In the genomic region with DNA sequence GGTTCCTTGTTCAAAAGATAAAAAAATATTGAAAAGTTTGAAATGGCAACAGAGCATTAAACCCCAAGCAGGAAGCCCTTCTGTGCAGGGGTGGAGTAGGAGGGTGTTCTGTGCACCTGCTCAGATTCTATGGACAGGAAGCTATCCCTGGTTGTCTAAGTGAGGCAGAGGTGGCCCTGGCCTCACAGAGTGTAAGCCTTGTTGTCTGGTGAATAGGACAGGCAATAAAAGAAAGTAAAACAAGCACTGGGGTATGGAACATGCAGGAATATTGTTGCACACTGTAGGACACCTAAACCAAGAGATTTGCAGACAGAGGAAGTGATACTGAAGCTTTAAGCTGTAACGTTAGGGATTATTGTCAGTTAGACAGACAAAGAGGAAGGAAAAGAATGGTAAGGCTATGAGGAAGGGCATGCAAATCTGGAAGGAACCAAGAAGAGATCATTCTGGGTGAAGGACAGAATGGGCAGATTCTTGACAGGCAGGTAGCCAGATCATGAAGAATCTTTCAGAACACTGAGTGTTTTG, we compare ENCODE assay signal across 9 cellular contexts.
DNase-seq lines count a peak whose midpoint lies in the region; ATAC-seq and TF ChIP-seq lines count a peak whose summit lies in the region.
"Had no signal": no experiment of that assay in that cellular context is flagged by ENCODE, and none has a peak within 500 bp of the region (broad histone marks: within the 10 kb centered on the region; RNA-seq: fewer than 3 reads in every experiment).

No MANE protein-coding gene starts in this region.

- H3K36me3 ChIP-seq in A673 (ENCODE audit: insufficient read depth, low read length, poor library complexity, severe bottlenecking), result no peaks in the 10 kb centered on the region

- no peaks in the 10 kb centered on the region for H3K9me3 ChIP-seq in CD4-positive, alpha-beta T cell (ENCODE audit: control insufficient read depth, low read length)
- H3K9me3 ChIP-seq in A673 (ENCODE audit: low read depth, low read length, poor library complexity, severe bottlenecking), result no peaks in the 10 kb centered on the region

- no peaks in the 10 kb centered on the region for H3K9me3 Mint-ChIP-seq in CD4-positive, alpha-beta T cell
- H3K9me3 Mint-ChIP-seq in T-cell, result peaks cover 0 to 4% (median 0%) of the 10 kb centered on the region in 3 donors
- peaks cover 19% of the 10 kb centered on the region for H3K9me3 Mint-ChIP-seq in WTC11

- no peak for TF ChIP-seq CTCF in CD4-positive, alpha-beta T cell (IDR thresholded peaks at IDR 0.05)
- TF ChIP-seq CTCF in WTC11 (IDR thresholded peaks at IDR 0.05) (no peak), A673 (conservative IDR thresholded peaks at IDR 0.05; ENCODE audit: low read depth, low read length) (no peak)

- no peaks in the 10 kb centered on the region for H3K36me3 Mint-ChIP-seq in CD4-positive, alpha-beta T cell (ENCODE audit: low read depth)
- H3K36me3 Mint-ChIP-seq in T-cell, result no peaks in the 10 kb centered on the region
- H3K36me3 Mint-ChIP-seq in WTC11, result peaks cover 18% of the 10 kb centered on the region

- no peaks in the 10 kb centered on the region for H3K27me3 Mint-ChIP-seq in CD4-positive, alpha-beta T cell
- H3K27me3 Mint-ChIP-seq in T-cell (no peaks in the 10 kb centered on the region), WTC11 (ENCODE audit: low read depth) (no peaks in the 10 kb centered on the region)

- peak; percentile 41 for ATAC-seq in CD4-positive, alpha-beta T cell (ENCODE audit: poor library complexity)
- ATAC-seq in GM19351 (IDR thresholded peaks at IDR 0.05; ENCODE audit: unreplicated experiment) (peak; percentile 59), HG03135 (IDR thresholded peaks at IDR 0.05; ENCODE audit: unreplicated experiment) (peak; percentile 58), T-cell (replicated peaks in 1 of 4) (peak in 3 of 4 experiments; percentile 52 to 61 (median 53)), WTC11 (no peak)

- POLR2A ChIA-PET in CD4-positive, alpha-beta T cell (lab: Charles Lee), result no interaction called here
- POLR2A ChIA-PET in T-cell (lab: Charles Lee), result no interaction called here
- POLR2A ChIA-PET in WTC11 (lab: Charles Lee), result no interaction called here
- POLR2A ChIA-PET in A673 (lab: Charles Lee; ENCODE audit: low non-redundant PET), result no interaction called here

- no peak overlapping the region for H3K27ac Mint-ChIP-seq in CD4-positive, alpha-beta T cell
- H3K27ac Mint-ChIP-seq in T-cell (peak overlapping the region in 1 of 2 donors; percentile 5), WTC11 (no peak overlapping the region)

- H3K27ac ChIP-seq in CD4-positive, alpha-beta T cell (ENCODE audit: low read depth, low read length), result no peak overlapping the region
- no peak overlapping the region for H3K27ac ChIP-seq in A673 (ENCODE audit: low read depth, low read length, poor library complexity, severe bottlenecking)

- no peaks in the 10 kb centered on the region for H3K27me3 ChIP-seq in CD4-positive, alpha-beta T cell (ENCODE audit: control insufficient read depth, insufficient read depth, low read length)
- no peaks in the 10 kb centered on the region for H3K27me3 ChIP-seq in A673 (replicated peaks; ENCODE audit: insufficient read depth, low read depth, low read length, poor library complexity)

- H3K4me3 Mint-ChIP-seq in CD4-positive, alpha-beta T cell, result no peak overlapping the region
- H3K4me3 Mint-ChIP-seq in T-cell (no peak overlapping the region), WTC11 (no peak overlapping the region)

- BruUV-seq in A673 (replicated peaks; lab: Mats Ljungman, UMichigan), result no TSS peak

- peaks cover 13% of the 10 kb centered on the region for H3K4me1 Mint-ChIP-seq in CD4-positive, alpha-beta T cell (ENCODE audit: low read depth)
- H3K4me1 Mint-ChIP-seq in T-cell (peaks cover 10 to 14% (median 13%) of the 10 kb centered on the region in 3 donors), WTC11 (peaks cover 14% of the 10 kb centered on the region)

- DNase-seq in CD4-positive, alpha-beta T cell, result no peak
- DNase-seq in T-cell (peak in 8 of 34 experiments; percentile 2 to 34 (median 10)), WTC11 (ENCODE audit: low spot score) (no peak), H4 (ENCODE audit: low spot score) (no peak), A673 (ENCODE audit: low spot score) (no peak), mucosa of gallbladder (ENCODE audit: low spot score) (no peak)
- DNase-seq: anterior cingulate cortex had no signal

- H3K4me3 ChIP-seq in A673 (ENCODE audit: low read depth, low read length, poor library complexity, severe bottlenecking), result no peak overlapping the region

- CTCF ChIA-PET in CD4-positive, alpha-beta T cell (lab: Charles Lee), result no interaction called here
- CTCF ChIA-PET in T-cell (lab: Charles Lee) (no interaction called here), WTC11 (lab: Charles Lee) (no interaction called here), A673 (lab: Charles Lee) (interaction anchor here (0.6 kb wide), 1 partner anchor 50 kb away, joined by 4 read pairs; no protein-coding TSS in a partner anchor)

- H3K4me1 ChIP-seq in A673 (ENCODE audit: insufficient read depth, low read length, poor library complexity, severe bottlenecking), result no peaks in the 10 kb centered on the region

- intact Hi-C loops in CD4-positive, alpha-beta T cell (cut with DNase I, micrococcal nuclease), result no loop called here
- intact Hi-C loops in A673 (cut with micrococcal nuclease; ENCODE audit: unreplicated experiment), result no loop called here

TF ChIP-seq in WTC11, 78 proteins besides CTCF, POLR2A, EP300 and RAD21:
- no peak for TF ChIP-seq JUN (CRISPR knock-in tag; IDR thresholded peaks at IDR 0.05)
- TF ChIP-seq, protein P1, sequence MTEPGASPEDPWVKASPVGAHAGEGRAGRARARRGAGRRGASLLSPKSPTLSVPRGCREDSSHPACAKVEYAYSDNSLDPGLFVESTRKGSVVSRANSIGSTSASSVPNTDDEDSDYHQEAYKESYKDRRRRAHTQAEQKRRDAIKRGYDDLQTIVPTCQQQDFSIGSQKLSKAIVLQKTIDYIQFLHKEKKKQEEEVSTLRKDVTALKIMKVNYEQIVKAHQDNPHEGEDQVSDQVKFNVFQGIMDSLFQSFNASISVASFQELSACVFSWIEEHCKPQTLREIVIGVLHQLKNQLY (CRISPR knock-in tag; IDR thresholded peaks at IDR 0.05), result no peak
- TF ChIP-seq, protein P2, sequence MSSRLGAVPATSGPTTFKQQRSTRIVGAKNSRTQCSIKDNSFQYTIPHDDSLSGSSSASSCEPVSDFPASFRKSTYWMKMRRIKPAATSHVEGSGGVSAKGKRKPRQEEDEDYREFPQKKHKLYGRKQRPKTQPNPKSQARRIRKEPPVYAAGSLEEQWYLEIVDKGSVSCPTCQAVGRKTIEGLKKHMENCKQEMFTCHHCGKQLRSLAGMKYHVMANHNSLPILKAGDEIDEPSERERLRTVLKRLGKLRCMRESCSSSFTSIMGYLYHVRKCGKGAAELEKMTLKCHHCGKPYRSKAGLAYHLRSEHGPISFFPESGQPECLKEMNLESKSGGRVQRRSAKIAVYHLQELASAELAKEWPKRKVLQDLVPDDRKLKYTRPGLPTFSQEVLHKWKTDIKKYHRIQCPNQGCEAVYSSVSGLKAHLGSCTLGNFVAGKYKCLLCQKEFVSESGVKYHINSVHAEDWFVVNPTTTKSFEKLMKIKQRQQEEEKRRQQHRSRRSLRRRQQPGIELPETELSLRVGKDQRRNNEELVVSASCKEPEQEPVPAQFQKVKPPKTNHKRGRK (CRISPR knock-in tag; IDR thresholded peaks at IDR 0.05; ENCODE audit: borderline replicate concordance), result no peak
- TF ChIP-seq OVOL2 (CRISPR knock-in tag; IDR thresholded peaks at IDR 0.05; ENCODE audit: borderline replicate concordance), result no peak
